In genomic region chr1:202561726-202562442, GRCh38 we compare ENCODE assay signal across 1 cellular context.
TF ChIP-seq lines count a peak whose summit lies in the region.

No MANE protein-coding gene starts in this region.

TF ChIP-seq in WTC11, 78 proteins besides CTCF, POLR2A, EP300 and RAD21 (continued from another document):
- no peak for TF ChIP-seq USF2 (CRISPR knock-in tag; IDR thresholded peaks at IDR 0.05)
